In the genomic region with DNA sequence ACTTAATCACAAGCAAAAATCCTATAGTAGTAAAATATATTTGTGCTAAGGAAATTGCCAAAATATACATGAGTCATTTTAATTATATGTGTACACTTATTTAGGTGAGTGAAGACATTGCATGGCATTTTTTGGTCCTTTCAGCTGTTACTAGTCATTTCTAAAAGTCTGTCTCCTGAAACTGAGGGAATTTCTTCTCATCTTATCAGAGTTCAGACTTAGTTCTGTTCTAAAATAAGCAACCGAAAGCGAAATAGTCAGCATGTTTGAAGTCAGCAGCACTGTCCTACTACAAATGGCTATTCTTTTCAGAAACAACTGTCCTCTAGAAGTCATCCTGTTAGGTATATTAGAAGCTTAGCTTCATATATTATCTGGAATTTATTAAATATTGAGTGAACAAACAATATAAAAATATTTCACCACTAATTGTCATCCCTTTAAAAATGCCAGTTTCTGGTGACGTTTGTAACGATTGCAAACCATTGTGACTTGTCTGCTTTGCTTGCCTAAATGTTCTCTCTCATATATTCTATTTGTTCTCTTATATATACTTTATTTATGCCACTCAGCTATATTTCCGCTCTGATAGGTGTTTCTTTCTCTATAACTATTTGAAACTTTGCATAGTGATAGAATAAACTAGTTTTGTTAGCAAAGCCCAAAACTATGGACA, we compare ENCODE assay signal across 2 cellular contexts.
TF ChIP-seq lines count a peak whose summit lies in the region.

No MANE protein-coding gene starts in this region.

TF ChIP-seq in SK-N-SH treated with all-trans-retinoic acid at 6 μM for 48 hours, 23 proteins besides CTCF, POLR2A, EP300 and RAD21 (continued from another document):
- TF ChIP-seq TOX (CRISPR knock-in tag; IDR thresholded peaks at IDR 0.05; ENCODE audit: borderline replicate concordance) (no peak), ZC3H10 (CRISPR knock-in tag; IDR thresholded peaks at IDR 0.05) (no peak), ARNTL (CRISPR knock-in tag; IDR thresholded peaks at IDR 0.05; ENCODE audit: borderline replicate concordance, low read depth) (no peak), GLIS3 (CRISPR knock-in tag; IDR thresholded peaks at IDR 0.05) (no peak), ISL1 (CRISPR knock-in tag; IDR thresholded peaks at IDR 0.05) (peak; percentile 41), ZNF565 (CRISPR knock-in tag; conservative IDR thresholded peaks at IDR 0.05; ENCODE audit: low read depth) (no peak), RARB (CRISPR knock-in tag; IDR thresholded peaks at IDR 0.05) (no peak)
- TF ChIP-seq, protein P1, sequence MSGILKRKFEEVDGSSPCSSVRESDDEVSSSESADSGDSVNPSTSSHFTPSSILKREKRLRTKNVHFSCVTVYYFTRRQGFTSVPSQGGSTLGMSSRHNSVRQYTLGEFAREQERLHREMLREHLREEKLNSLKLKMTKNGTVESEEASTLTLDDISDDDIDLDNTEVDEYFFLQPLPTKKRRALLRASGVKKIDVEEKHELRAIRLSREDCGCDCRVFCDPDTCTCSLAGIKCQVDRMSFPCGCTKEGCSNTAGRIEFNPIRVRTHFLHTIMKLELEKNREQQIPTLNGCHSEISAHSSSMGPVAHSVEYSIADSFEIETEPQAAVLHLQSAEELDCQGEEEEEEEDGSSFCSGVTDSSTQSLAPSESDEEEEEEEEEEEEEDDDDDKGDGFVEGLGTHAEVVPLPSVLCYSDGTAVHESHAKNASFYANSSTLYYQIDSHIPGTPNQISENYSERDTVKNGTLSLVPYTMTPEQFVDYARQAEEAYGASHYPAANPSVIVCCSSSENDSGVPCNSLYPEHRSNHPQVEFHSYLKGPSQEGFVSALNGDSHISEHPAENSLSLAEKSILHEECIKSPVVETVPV (CRISPR knock-in tag; IDR thresholded peaks at IDR 0.05), result no peak

TF ChIP-seq in SK-N-SH, 30 proteins besides CTCF, POLR2A, EP300 and RAD21:
- TF ChIP-seq, protein P2, sequence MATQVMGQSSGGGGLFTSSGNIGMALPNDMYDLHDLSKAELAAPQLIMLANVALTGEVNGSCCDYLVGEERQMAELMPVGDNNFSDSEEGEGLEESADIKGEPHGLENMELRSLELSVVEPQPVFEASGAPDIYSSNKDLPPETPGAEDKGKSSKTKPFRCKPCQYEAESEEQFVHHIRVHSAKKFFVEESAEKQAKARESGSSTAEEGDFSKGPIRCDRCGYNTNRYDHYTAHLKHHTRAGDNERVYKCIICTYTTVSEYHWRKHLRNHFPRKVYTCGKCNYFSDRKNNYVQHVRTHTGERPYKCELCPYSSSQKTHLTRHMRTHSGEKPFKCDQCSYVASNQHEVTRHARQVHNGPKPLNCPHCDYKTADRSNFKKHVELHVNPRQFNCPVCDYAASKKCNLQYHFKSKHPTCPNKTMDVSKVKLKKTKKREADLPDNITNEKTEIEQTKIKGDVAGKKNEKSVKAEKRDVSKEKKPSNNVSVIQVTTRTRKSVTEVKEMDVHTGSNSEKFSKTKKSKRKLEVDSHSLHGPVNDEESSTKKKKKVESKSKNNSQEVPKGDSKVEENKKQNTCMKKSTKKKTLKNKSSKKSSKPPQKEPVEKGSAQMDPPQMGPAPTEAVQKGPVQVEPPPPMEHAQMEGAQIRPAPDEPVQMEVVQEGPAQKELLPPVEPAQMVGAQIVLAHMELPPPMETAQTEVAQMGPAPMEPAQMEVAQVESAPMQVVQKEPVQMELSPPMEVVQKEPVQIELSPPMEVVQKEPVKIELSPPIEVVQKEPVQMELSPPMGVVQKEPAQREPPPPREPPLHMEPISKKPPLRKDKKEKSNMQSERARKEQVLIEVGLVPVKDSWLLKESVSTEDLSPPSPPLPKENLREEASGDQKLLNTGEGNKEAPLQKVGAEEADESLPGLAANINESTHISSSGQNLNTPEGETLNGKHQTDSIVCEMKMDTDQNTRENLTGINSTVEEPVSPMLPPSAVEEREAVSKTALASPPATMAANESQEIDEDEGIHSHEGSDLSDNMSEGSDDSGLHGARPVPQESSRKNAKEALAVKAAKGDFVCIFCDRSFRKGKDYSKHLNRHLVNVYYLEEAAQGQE (IDR thresholded peaks at IDR 0.05; ENCODE audit: low read depth, low read length), result no peak
- TF ChIP-seq SIN3A (IDR thresholded peaks at IDR 0.05; ENCODE audit: borderline replicate concordance, low read depth, low read length) (no peak), RFX5 (IDR thresholded peaks at IDR 0.05; ENCODE audit: low read length) (no peak), NFIC (IDR thresholded peaks at IDR 0.05; ENCODE audit: borderline replicate concordance) (no peak), RCOR1 (IDR thresholded peaks at IDR 0.05; ENCODE audit: low read length) (no peak), FOXJ3 (CRISPR knock-in tag; IDR thresholded peaks at IDR 0.05) (no peak), RXRA (IDR thresholded peaks at IDR 0.05; ENCODE audit: borderline replicate concordance, low read depth) (no peak), YY1 (IDR thresholded peaks at IDR 0.05; ENCODE audit: low read depth) (no peak), JUND (IDR thresholded peaks at IDR 0.05) (no peak), MEF2A (IDR thresholded peaks at IDR 0.05; ENCODE audit: borderline replicate concordance, low read depth) (no peak), GABPA (IDR thresholded peaks at IDR 0.05; ENCODE audit: low read depth) (no peak), ELF1 (IDR thresholded peaks at IDR 0.05) (no peak), TEAD4 (IDR thresholded peaks at IDR 0.05; ENCODE audit: borderline replicate concordance, insufficient read depth) (no peak)
- TF ChIP-seq, protein P3, sequence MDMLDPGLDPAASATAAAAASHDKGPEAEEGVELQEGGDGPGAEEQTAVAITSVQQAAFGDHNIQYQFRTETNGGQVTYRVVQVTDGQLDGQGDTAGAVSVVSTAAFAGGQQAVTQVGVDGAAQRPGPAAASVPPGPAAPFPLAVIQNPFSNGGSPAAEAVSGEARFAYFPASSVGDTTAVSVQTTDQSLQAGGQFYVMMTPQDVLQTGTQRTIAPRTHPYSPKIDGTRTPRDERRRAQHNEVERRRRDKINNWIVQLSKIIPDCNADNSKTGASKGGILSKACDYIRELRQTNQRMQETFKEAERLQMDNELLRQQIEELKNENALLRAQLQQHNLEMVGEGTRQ (IDR thresholded peaks at IDR 0.05; ENCODE audit: borderline replicate concordance, low read depth, low read length), result no peak
- TF ChIP-seq, protein P4, sequence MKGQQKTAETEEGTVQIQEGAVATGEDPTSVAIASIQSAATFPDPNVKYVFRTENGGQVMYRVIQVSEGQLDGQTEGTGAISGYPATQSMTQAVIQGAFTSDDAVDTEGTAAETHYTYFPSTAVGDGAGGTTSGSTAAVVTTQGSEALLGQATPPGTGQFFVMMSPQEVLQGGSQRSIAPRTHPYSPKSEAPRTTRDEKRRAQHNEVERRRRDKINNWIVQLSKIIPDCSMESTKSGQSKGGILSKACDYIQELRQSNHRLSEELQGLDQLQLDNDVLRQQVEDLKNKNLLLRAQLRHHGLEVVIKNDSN (IDR thresholded peaks at IDR 0.05; ENCODE audit: borderline replicate concordance, low read depth), result no peak
- TF ChIP-seq, protein P5, sequence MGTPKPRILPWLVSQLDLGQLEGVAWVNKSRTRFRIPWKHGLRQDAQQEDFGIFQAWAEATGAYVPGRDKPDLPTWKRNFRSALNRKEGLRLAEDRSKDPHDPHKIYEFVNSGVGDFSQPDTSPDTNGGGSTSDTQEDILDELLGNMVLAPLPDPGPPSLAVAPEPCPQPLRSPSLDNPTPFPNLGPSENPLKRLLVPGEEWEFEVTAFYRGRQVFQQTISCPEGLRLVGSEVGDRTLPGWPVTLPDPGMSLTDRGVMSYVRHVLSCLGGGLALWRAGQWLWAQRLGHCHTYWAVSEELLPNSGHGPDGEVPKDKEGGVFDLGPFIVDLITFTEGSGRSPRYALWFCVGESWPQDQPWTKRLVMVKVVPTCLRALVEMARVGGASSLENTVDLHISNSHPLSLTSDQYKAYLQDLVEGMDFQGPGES (IDR thresholded peaks at IDR 0.05; ENCODE audit: low read depth, low read length), result no peak
- TF ChIP-seq, protein P6, sequence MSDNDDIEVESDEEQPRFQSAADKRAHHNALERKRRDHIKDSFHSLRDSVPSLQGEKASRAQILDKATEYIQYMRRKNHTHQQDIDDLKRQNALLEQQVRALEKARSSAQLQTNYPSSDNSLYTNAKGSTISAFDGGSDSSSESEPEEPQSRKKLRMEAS (IDR thresholded peaks at IDR 0.05; ENCODE audit: low read depth), result no peak
